In the genomic region with DNA sequence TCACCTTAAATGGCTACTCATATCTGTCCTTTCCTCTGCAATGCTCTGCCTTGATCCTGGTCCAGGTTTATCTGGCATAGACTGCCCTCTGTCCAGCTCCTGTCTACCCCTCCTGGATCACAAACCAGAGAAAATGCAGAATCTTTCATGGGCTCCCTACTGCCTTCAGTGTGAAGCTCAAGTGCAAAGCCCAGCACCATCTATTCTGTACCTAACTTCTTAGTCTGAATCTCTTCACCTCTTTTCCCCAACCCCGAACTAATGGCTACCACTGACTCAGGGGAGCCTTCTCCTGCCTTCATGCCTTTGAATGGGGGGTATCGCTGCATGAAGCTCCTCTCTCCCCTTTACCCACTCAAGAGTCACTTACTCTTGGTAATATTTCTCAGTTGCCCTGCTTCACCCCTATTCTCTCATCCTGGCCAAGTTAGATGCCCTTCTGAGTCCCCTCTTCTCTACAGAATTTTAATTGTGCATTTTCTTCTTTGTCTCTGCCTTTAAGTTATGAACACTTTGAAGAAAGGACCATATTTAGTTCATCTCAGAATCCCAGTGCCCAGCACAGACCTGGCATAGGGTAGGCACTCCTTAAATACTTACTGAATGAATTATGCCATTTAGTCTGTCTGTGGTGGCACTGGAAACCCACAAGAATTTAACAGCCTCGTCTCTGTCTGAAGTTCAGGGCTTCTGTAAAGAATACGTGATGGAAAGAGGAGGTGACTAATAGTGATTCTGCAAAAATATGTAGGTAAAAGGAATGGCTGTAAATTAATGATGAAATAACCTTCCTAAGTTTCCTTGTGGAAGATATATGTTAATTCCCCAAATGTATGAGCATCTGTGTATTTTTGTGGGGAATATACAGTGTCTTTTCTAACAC, we compare ENCODE assay signal across 10 cellular contexts.
DNase-seq lines count a peak whose midpoint lies in the region; ATAC-seq and TF ChIP-seq lines count a peak whose summit lies in the region.
"Had no signal": no experiment of that assay in that cellular context is flagged by ENCODE, and none has a peak within 500 bp of the region (broad histone marks: within the 10 kb centered on the region; RNA-seq: fewer than 3 reads in every experiment).

No MANE protein-coding gene starts in this region.

- peaks cover 0 to 9% (median 0%) of the 10 kb centered on the region in 9 donors for H3K27me3 ChIP-seq in heart left ventricle
- H3K27me3 ChIP-seq: cardiac muscle cell had no signal

- CTCF ChIA-PET in AG04449 (lab: Yijun Ruan, JAX): interaction anchor here (0.9 to 1.2 kb wide), 2 partner anchors 126 to 238 kb away, joined by 3 to 4 read pairs; no protein-coding TSS in a partner anchor
- CTCF ChIA-PET in activated B cell treated with CpG ODN at 0.5 μM for 24 hours (lab: Charles Lee): interaction anchor here (1.2 kb wide), 1 partner anchor 55 kb away, joined by 3 read pairs; no protein-coding TSS in a partner anchor

- H3K4me3 ChIP-seq in AG04449 (ENCODE audit: low read depth, low read length) (no peak overlapping the region), heart left ventricle (no peak overlapping the region)
- H3K4me3 ChIP-seq: cardiac muscle cell had no signal

- peaks cover 3% of the 10 kb centered on the region for H3K9me3 Mint-ChIP-seq in activated B cell treated with CpG ODN at 0.5 μM for 24 hours

- TF ChIP-seq POLR2A in heart left ventricle (IDR thresholded peaks at IDR 0.05): no peak

- no peaks in the 10 kb centered on the region for H3K27me3 Mint-ChIP-seq in activated B cell treated with CpG ODN at 0.5 μM for 24 hours

- TF ChIP-seq CTCF in AG04449 (IDR thresholded peaks at IDR 0.05; ENCODE audit: insufficient read depth, low read length, missing control alignments) (no peak), activated B cell treated with CpG ODN at 0.5 μM for 24 hours (IDR thresholded peaks at IDR 0.05) (no peak), heart left ventricle (IDR thresholded peaks at IDR 0.05) (no peak)

- no peaks in the 10 kb centered on the region for H3K36me3 Mint-ChIP-seq in activated B cell treated with CpG ODN at 0.5 μM for 24 hours (ENCODE audit: low read depth)

- DNase-seq in AG04449 (ENCODE audit: low read depth, low spot score): peak; percentile 85
- DNase-seq in HPDE6-E6E7 (ENCODE audit: extremely low spot score): peak; percentile 56
- DNase-seq in activated B cell treated with CpG ODN at 0.5 μM for 24 hours: no peak
- DNase-seq in foreskin melanocyte: peak; percentile 43
- no peak for DNase-seq in NCI-H1417 treated with DMSO at 0.1 percent for 48 hours (lab: John Stamatoyannopoulos, UW)
- DNase-seq in heart left ventricle: no peak
- DNase-seq in caudate nucleus (lab: John Stamatoyannopoulos, UW): no peak
- no peak for DNase-seq in DMS79 (lab: John Stamatoyannopoulos, UW)
- DNase-seq: SHP77 treated with DMSO at 0.1 percent for 48 hours had no signal

- H3K4me1 ChIP-seq in heart left ventricle: peaks cover 0 to 3% (median 0%) of the 10 kb centered on the region in 12 donors

- H3K36me3 ChIP-seq in heart left ventricle: no peaks in the 10 kb centered on the region
- H3K36me3 ChIP-seq: cardiac muscle cell had no signal

- peak overlapping the region; percentile 17 for H3K4me3 Mint-ChIP-seq in activated B cell treated with CpG ODN at 0.5 μM for 24 hours

- H3K4me1 Mint-ChIP-seq in activated B cell treated with CpG ODN at 0.5 μM for 24 hours: peaks cover 79% of the 10 kb centered on the region

- POLR2A ChIA-PET in AG04449 (lab: Yijun Ruan, JAX) (interaction anchor here (1.3 kb wide), 1 partner anchor 175 kb away, joined by 5 read pairs; no protein-coding TSS in a partner anchor), activated B cell treated with CpG ODN at 0.5 μM for 24 hours (lab: Charles Lee) (interaction anchor here (0.5 to 1.7 kb wide), 3 partner anchors 36 to 55 kb away, joined by 4 to 5 read pairs (median 4); no protein-coding TSS in a partner anchor)

- intact Hi-C loops in activated B cell treated with CpG ODN at 0.5 μM for 24 hours (cut with micrococcal nuclease) (no loop called here), heart left ventricle (cut with DNase I) (no loop called here)

- H3K27ac ChIP-seq in heart left ventricle (no peak overlapping the region), caudate nucleus (ENCODE audit: low read depth, low read length) (no peak overlapping the region)
- H3K27ac ChIP-seq: cardiac muscle cell had no signal

- peak overlapping the region; percentile 96 for H3K27ac Mint-ChIP-seq in activated B cell treated with CpG ODN at 0.5 μM for 24 hours

- no peaks in the 10 kb centered on the region for H3K9me3 ChIP-seq in heart left ventricle

- WGBS in heart left ventricle, 4 donors: 82 to 89% (median 86%) methylated on average over 4 of the region's 4 CpGs

- ATAC-seq in activated B cell treated with CpG ODN at 0.5 μM for 24 hours (ENCODE audit: low read depth) (no peak), heart left ventricle (no peak)

Comparison
In these comparisons a context has a peak if more than half of its experiments do, and no peak if none do; other contexts are left out.
1. DNase-seq: peak in AG04449 (single experiment), HPDE6-E6E7 (single experiment) and foreskin melanocyte (single experiment); none in activated B cell treated with CpG ODN at 0.5 μM for 24 hours (single experiment), NCI-H1417 treated with DMSO at 0.1 percent for 48 hours (single experiment), heart left ventricle (0 of 5), caudate nucleus (0 of 61) and DMS79 (single experiment).